1 cellular context compared by ENCODE assay signal in genomic region chrX:53379008-53379710, GRCh38.
TF ChIP-seq lines count a peak whose summit lies in the region.

No MANE protein-coding gene starts in this region.

TF ChIP-seq in endothelial cell of umbilical vein, 7 proteins besides CTCF, POLR2A, EP300 and RAD21:
- TF ChIP-seq MYC (IDR thresholded peaks at IDR 0.05; ENCODE audit: low read depth, low read length) (no peak), GATA2 (IDR thresholded peaks at IDR 0.05; ENCODE audit: insufficient read depth, insufficient read length, low read depth, low read length) (no peak)
